12 cellular contexts compared by ENCODE assay signal in genomic region chr2:239157269-239157668, GRCh38.
DNase-seq lines count a peak whose midpoint lies in the region; ATAC-seq and TF ChIP-seq lines count a peak whose summit lies in the region.
"Had no signal": no experiment of that assay in that cellular context is flagged by ENCODE, and none has a peak within 500 bp of the region (broad histone marks: within the 10 kb centered on the region; RNA-seq: fewer than 3 reads in every experiment).

No MANE protein-coding gene starts in this region.

- ATAC-seq in GM21423 (IDR thresholded peaks at IDR 0.05; ENCODE audit: unreplicated experiment): no peak
- ATAC-seq: activated T-cell treated with anti-CD3 and anti-CD28 coated beads, Interleukin-2, amount 50 U/mL, for 72 hours; stimulated activated naive CD8-positive, alpha-beta T cell treated with anti-CD3 and anti-CD28 coated beads, Interleukin-15, Interleukin-2, amounts not matched to agents 100 U/mL and 50 U/mL, for 24 hours had no signal

- no peak for TF ChIP-seq POLR2A in sigmoid colon (IDR thresholded peaks at IDR 0.05)

- peaks cover 35 to 77% (median 59%) of the 10 kb centered on the region in 4 donors for H3K36me3 ChIP-seq in sigmoid colon

- no peak overlapping the region for H3K4me3 ChIP-seq in sigmoid colon

- no peak for TF ChIP-seq CTCF in C4-2B (conservative IDR thresholded peaks at IDR 0.05)
- no peak for TF ChIP-seq CTCF in sigmoid colon (IDR thresholded peaks at IDR 0.05)

- CTCF ChIA-PET in HEK293T (lab: Yijun Ruan, JAX): interaction anchor here (0.7 kb wide), 1 partner anchor 12 kb away, joined by 3 read pairs; no protein-coding TSS in a partner anchor

- 40 to 71% methylated on average over 12 of the region's 12 CpGs for WGBS in sigmoid colon, 2 donors

- POLR2A ChIA-PET in HEK293T (lab: Yijun Ruan, JAX): no interaction called here

- no peak for TF ChIP-seq EP300 in sigmoid colon (IDR thresholded peaks at IDR 0.05)

- intact Hi-C loops in sigmoid colon (cut with DNase I): no loop called here

- H3K4me1 ChIP-seq in sigmoid colon: peaks cover 0 to 24% (median 18%) of the 10 kb centered on the region in 4 donors

- peak; percentile 66 to 74 for DNase-seq in NCI-H526 (lab: John Stamatoyannopoulos, UW)
- peak; percentile 40 for DNase-seq in islet precursor cell
- peak; percentile 59 for DNase-seq in sigmoid colon
- no peak for DNase-seq in germinal center (ENCODE audit: low spot score)
- no peak for DNase-seq in HEK293T (ENCODE audit: extremely low spot score)
- DNase-seq: activated CD4-positive, alpha-beta T cell treated with anti-CD3 and anti-CD28 coated beads, Interleukin-2, amount 50 U/mL, for 1 hour; activated T-cell treated with anti-CD3 and anti-CD28 coated beads, Interleukin-2, amount 50 U/mL, for 72 hours; AML-193; stimulated activated naive CD8-positive, alpha-beta T cell treated with anti-CD3 and anti-CD28 coated beads, Interleukin-15, Interleukin-2, amounts not matched to agents 100 U/mL and 50 U/mL, for 24 hours; T-helper 2 cell had no signal

- H3K9me3 ChIP-seq in sigmoid colon: no peaks in the 10 kb centered on the region

- H3K27ac ChIP-seq in C4-2B (peak overlapping the region; percentile 30), sigmoid colon (peak overlapping the region in 3 of 4 donors; percentile 19 to 58 (median 33))

- H3K27me3 ChIP-seq in sigmoid colon: no peaks in the 10 kb centered on the region

TF ChIP-seq in HEK293T, 16 proteins besides CTCF, POLR2A, EP300 and RAD21:
- TF ChIP-seq L3MBTL2 (conservative IDR thresholded peaks at IDR 0.05) (no peak), BHLHE40 (IDR thresholded peaks at IDR 0.05; ENCODE audit: borderline replicate concordance) (no peak), ZNF384 (IDR thresholded peaks at IDR 0.05) (no peak), SP1 (IDR thresholded peaks at IDR 0.05) (no peak), ARNT (IDR thresholded peaks at IDR 0.05) (no peak), SUZ12 (IDR thresholded peaks at IDR 0.05) (no peak), PKNOX1 (IDR thresholded peaks at IDR 0.05) (no peak), LEF1 (IDR thresholded peaks at IDR 0.05; ENCODE audit: borderline replicate concordance) (no peak), CTBP1 (IDR thresholded peaks at IDR 0.05; ENCODE audit: borderline replicate concordance) (no peak), ELF4 (IDR thresholded peaks at IDR 0.05) (no peak)

Comparison
In these comparisons a context has a peak if more than half of its experiments do, and no peak if none do; other contexts are left out.
1. DNase-seq: peak in NCI-H526 (2 of 2), islet precursor cell (single experiment) and sigmoid colon (single experiment); none in germinal center (single experiment) and HEK293T (single experiment).